In the genomic region with DNA sequence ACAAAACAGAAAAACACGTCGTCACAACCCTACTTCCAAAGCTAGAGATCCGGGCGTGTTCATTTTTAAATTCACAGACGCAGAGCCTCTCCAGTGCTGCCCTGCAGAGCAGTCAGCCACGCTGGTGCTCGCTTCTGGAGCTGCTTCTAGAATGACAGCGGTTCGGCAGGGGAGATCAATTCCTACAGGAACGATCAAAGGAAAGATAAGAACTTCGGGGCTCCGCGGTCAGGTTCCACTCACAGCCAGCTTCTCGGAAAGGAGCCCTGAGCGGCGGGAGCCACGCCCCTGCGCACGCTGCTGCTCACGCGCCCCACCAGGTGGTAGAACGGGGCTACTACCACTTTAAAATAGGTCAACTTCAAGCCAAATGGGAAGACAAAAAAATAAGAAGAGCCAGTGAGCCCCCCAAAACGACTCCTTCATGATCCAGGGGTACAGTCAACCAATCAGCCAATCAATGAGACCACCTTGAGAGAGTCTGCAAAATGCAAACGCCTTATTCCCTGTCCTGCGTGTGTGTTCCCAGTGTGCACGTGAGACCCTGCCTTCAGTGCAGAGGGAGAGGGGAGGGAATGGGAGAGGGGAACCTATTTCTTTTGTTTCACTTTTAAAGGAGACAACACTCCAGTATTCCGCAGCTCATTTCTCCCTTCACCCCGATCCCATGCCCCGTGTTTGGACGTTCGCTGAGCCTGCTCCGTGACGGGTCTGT, we compare ENCODE assay signal across 8 cellular contexts.
DNase-seq lines count a peak whose midpoint lies in the region; ATAC-seq and TF ChIP-seq lines count a peak whose summit lies in the region.

No MANE protein-coding gene starts in this region.

- 13 to 15% methylated on average over 27 to 33 of the region's 33 CpGs for WGBS in testis, 2 donors

- no peak overlapping the region for H3K9ac ChIP-seq in Karpas-422 (ENCODE audit: low read length)

- H3K4me3 ChIP-seq in Karpas-422 (ENCODE audit: low read length): no peak overlapping the region
- H3K4me3 ChIP-seq in SJSA1: no peak overlapping the region
- H3K4me3 ChIP-seq in testis: no peak overlapping the region

- ATAC-seq in omental fat pad (ENCODE audit: low FRiP score) (peak; percentile 70), HG02678 (IDR thresholded peaks at IDR 0.05; ENCODE audit: unreplicated experiment) (no peak)

- peaks cover 2% of the 10 kb centered on the region; the same call in 1 of the 2 replicates for H3K4me1 ChIP-seq in Karpas-422 (ENCODE audit: low read length)
- H3K4me1 ChIP-seq in SJSA1 (replicated peaks): no peaks in the 10 kb centered on the region
- no peaks in the 10 kb centered on the region for H3K4me1 ChIP-seq in testis

- peak; percentile 23 for DNase-seq in GDM1 (lab: John Stamatoyannopoulos, UW)
- DNase-seq in Karpas-422: peak; percentile 81
- DNase-seq in SJSA1 (ENCODE audit: low read depth in 1 of 2, low spot score in 2 of 2): peak; percentile 60 to 73
- DNase-seq in activated gamma-delta T cell treated with anti-CD3 and anti-CD28 coated beads, Interleukin-2, amount 50 U/mL, for 16 hours (ENCODE audit: low read depth): peak; percentile 58
- DNase-seq in germinal center (ENCODE audit: low spot score): peak; percentile 87
- peak; percentile 34 for DNase-seq in omental fat pad (ENCODE audit: low spot score)
- DNase-seq in testis: peak; percentile 81

- H3K27ac ChIP-seq in Karpas-422 (ENCODE audit: low read length) (no peak overlapping the region), SJSA1 (no peak overlapping the region), testis (no peak overlapping the region)

- no peaks in the 10 kb centered on the region for H3K9me2 ChIP-seq in Karpas-422 (replicated peaks; ENCODE audit: insufficient read depth, low read length)

- TF ChIP-seq CTCF in omental fat pad (IDR thresholded peaks at IDR 0.05): peak in 1 of 3 donors; percentile 38
- peak; percentile 36 to 88 (median 82) for TF ChIP-seq CTCF in testis (IDR thresholded peaks at IDR 0.05)

- no peak overlapping the region for H2AFZ ChIP-seq in Karpas-422 (ENCODE audit: low read length)

- H3K27me3 ChIP-seq in Karpas-422 (ENCODE audit: low read length) (no peaks in the 10 kb centered on the region), SJSA1 (replicated peaks) (peaks cover 75% of the 10 kb centered on the region), testis (no peaks in the 10 kb centered on the region)

- intact Hi-C loops in testis (cut with DNase I; ENCODE audit: low total_unique reads): no loop called here

- H4K20me1 ChIP-seq in Karpas-422 (ENCODE audit: insufficient read depth, low read depth, low read length): 0 out of 2 replicates have a peak, but pooled peaks cover 3% of the 10 kb centered on the region

- TF ChIP-seq POLR2A in testis (IDR thresholded peaks at IDR 0.05): no peak

- H3K4me2 ChIP-seq in Karpas-422 (ENCODE audit: low read depth, low read length, poor library complexity, severe bottlenecking): no peak overlapping the region

- H3K79me2 ChIP-seq in Karpas-422 (ENCODE audit: low read length): no peaks in the 10 kb centered on the region

- H3K9me3 ChIP-seq in Karpas-422 (ENCODE audit: low read length) (no peaks in the 10 kb centered on the region), SJSA1 (replicated peaks) (no peaks in the 10 kb centered on the region), testis (no peaks in the 10 kb centered on the region)

- H3K36me3 ChIP-seq in Karpas-422 (ENCODE audit: insufficient read depth, low read length) (no peaks in the 10 kb centered on the region), SJSA1 (no peaks in the 10 kb centered on the region), testis (ENCODE audit: low read depth, missing control alignments) (no peaks in the 10 kb centered on the region)

Comparison
In these comparisons a context has a peak if more than half of its experiments do, and no peak if none do; other contexts are left out.
1. DNase-seq: peak in every context shown above with its lines; median percentile 87 in germinal center; 81 in Karpas-422; 81 in testis; 66 in SJSA1; 58 in activated gamma-delta T cell treated with anti-CD3 and anti-CD28 coated beads, Interleukin-2, amount 50 U/mL, for 16 hours; 34 in omental fat pad; 23 in GDM1.